Comparison of ENCODE assay signal across 9 cellular contexts in the genomic region with DNA sequence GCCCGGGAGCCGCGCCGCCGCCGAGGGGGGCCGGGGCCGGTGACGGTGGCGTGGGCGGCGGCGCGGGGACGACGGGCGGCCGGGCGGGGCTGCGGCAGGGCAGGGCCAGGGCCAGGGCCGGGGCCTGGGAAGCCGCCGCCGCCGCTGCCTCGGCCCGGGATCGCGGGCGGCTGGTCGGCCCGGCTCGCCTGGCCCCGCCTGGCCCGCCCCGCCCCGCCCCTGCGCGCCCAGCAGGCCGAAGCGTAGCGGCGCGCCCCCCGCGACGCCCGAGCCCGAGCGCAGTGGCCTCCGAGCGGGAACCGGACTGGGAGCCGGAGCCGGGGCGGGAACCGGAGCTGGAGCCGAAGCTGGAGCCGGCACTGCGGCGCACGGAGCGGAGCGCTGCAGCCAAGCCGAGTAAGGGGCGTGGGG. TPM values are rescaled to one million over a fixed set of nuclear protein-coding genes. Genes with fewer than 3 reads are reported as not detected.
DNase-seq lines count a peak whose midpoint lies in the region; ATAC-seq and TF ChIP-seq lines count a peak whose summit lies in the region.
"Had no signal": no experiment of that assay in that cellular context is flagged by ENCODE, and none has a peak within 500 bp of the region (broad histone marks: within the 10 kb centered on the region; RNA-seq: fewer than 3 reads in every experiment).

A gene with protein sequence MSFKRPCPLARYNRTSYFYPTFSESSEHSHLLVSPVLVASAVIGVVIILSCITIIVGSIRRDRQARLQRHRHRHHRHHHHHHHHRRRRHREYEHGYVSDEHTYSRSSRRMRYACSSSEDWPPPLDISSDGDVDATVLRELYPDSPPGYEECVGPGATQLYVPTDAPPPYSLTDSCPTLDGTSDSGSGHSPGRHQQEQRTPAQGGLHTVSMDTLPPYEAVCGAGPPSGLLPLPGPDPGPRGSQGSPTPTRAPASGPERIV (plus strand): TSS at position 260 of the 411 bp plus-strand sequence. CDS start 10,382 bp downstream, outside the sequence.

- peak within 1 kb of the TSS; percentile 85 for H3K4me2 ChIP-seq in neural progenitor cell

- peak in 1 of 2 experiments; percentile 50 for DNase-seq in Caco-2
- no peak for DNase-seq in Panc1 (ENCODE audit: low read depth, low spot score)
- no peak for DNase-seq in esophagus squamous epithelium (lab: John Stamatoyannopoulos, UW)
- peak; percentile 81 for DNase-seq in neural progenitor cell (ENCODE audit: low spot score)
- no peak for DNase-seq in T1000 (lab: John Stamatoyannopoulos, UW)
- DNase-seq in GF-D8 (lab: John Stamatoyannopoulos, UW), result no peak
- no peak for DNase-seq in NCI-H1048 (lab: John Stamatoyannopoulos, UW)

- H3K27me3 ChIP-seq in Caco-2 (replicated peaks; ENCODE audit: control insufficient read depth, insufficient read depth, low read length) (peaks cover 9% of the 10 kb centered on the region), Panc1 (ENCODE audit: control insufficient read depth, insufficient read depth, low read length) (peaks cover 9% of the 10 kb centered on the region), esophagus squamous epithelium (peaks cover 9 to 77% (median 11%) of the 10 kb centered on the region in 4 donors), neural progenitor cell (peaks cover 95% of the 10 kb centered on the region)

- CTCF ChIA-PET in Caco-2 (lab: Charles Lee), result no interaction called here
- CTCF ChIA-PET in Panc1 (lab: Charles Lee), result no interaction called here

- intact Hi-C loops in Caco-2 (cut with micrococcal nuclease; ENCODE audit: unreplicated experiment) (loop anchor here (5.0 kb wide), 1 partner anchor 55 kb away; no protein-coding TSS in a partner anchor), Panc1 (cut with micrococcal nuclease; ENCODE audit: unreplicated experiment) (no loop called here), esophagus squamous epithelium (cut with DNase I) (no loop called here)

- BruUV-seq in Caco-2 (replicated peaks; lab: Mats Ljungman, UMichigan) (no TSS peak), Panc1 (replicated peaks; lab: Mats Ljungman, UMichigan) (no TSS peak)

- H3K79me2 ChIP-seq in neural progenitor cell (ENCODE audit: low read depth), result no peaks in the 10 kb centered on the region

- TF ChIP-seq POLR2A in esophagus squamous epithelium (IDR thresholded peaks at IDR 0.05), result no peak

- TF ChIP-seq CTCF in Caco-2 (IDR thresholded peaks at IDR 0.05; ENCODE audit: insufficient read depth in 1 of 2, low read depth in 1 of 2, low read length in 1 of 2, severe bottlenecking in 1 of 2, unreplicated experiment in 1 of 2), result no peak
- TF ChIP-seq CTCF in Panc1 (IDR thresholded peaks at IDR 0.05), result no peak
- TF ChIP-seq CTCF in esophagus squamous epithelium (IDR thresholded peaks at IDR 0.05), result no peak
- no peak for TF ChIP-seq CTCF in neural progenitor cell (IDR thresholded peaks at IDR 0.05)

- H3K4me3 ChIP-seq in Caco-2 (ENCODE audit: low read depth, low read length) (peak within 1 kb of the TSS; percentile 44), Panc1 (ENCODE audit: low read depth in 2 of 2, low read length in 2 of 2) (peak within 1 kb of the TSS; percentile 12 to 31; a peak in 2 of 4 replicates), esophagus squamous epithelium (peak within 1 kb of the TSS; percentile 34 to 72 (median 50)), neural progenitor cell (peak within 1 kb of the TSS; percentile 64)

- H3K27me3 Mint-ChIP-seq in Caco-2 (ENCODE audit: insufficient read depth, unreplicated experiment) (peaks cover 31% of the 10 kb centered on the region), neural progenitor cell (ENCODE audit: insufficient read depth, low read depth) (peaks cover 33% of the 10 kb centered on the region)

- H3K27ac Mint-ChIP-seq in Caco-2 (ENCODE audit: unreplicated experiment), result no peak within 1 kb of the TSS
- H3K27ac Mint-ChIP-seq in neural progenitor cell, result no peak within 1 kb of the TSS

- ATAC-seq in Panc1 (peak; percentile 63), GM21529 (IDR thresholded peaks at IDR 0.05; ENCODE audit: unreplicated experiment) (no peak)

- POLR2A ChIA-PET in Caco-2 (lab: Charles Lee), result no interaction called here
- POLR2A ChIA-PET in Panc1 (lab: Charles Lee), result no interaction called here

- H4K20me1 ChIP-seq in neural progenitor cell (ENCODE audit: low read depth), result peaks cover 14% of the 10 kb centered on the region

- in situ Hi-C loops in Panc1 (cut with HindIII; ENCODE audit: low pct_unique_long_range_greater_than_20kb, low sequenced_read_pairs), result no loop called here

- H3K9me3 ChIP-seq in Caco-2, result no peaks in the 10 kb centered on the region
- H3K9me3 ChIP-seq in Panc1 (ENCODE audit: control insufficient read depth, insufficient read depth, low read depth, low read length), result no peaks in the 10 kb centered on the region
- no peaks in the 10 kb centered on the region for H3K9me3 ChIP-seq in esophagus squamous epithelium
- no peaks in the 10 kb centered on the region for H3K9me3 ChIP-seq in neural progenitor cell (ENCODE audit: low read depth)

- peaks cover 6% of the 10 kb centered on the region for H3K4me1 Mint-ChIP-seq in Caco-2 (ENCODE audit: low read depth, unreplicated experiment)
- H3K4me1 Mint-ChIP-seq in neural progenitor cell, result peaks cover 23% of the 10 kb centered on the region

- no peaks in the 10 kb centered on the region for H3K36me3 ChIP-seq in Caco-2 (ENCODE audit: control insufficient read depth, insufficient read depth, low read length)
- H3K36me3 ChIP-seq in Panc1 (ENCODE audit: control insufficient read depth, insufficient read depth, low read length), result no peaks in the 10 kb centered on the region
- H3K36me3 ChIP-seq in esophagus squamous epithelium, result no peaks in the 10 kb centered on the region
- H3K36me3 ChIP-seq in neural progenitor cell, result no peaks in the 10 kb centered on the region

- H3K36me3 Mint-ChIP-seq in Caco-2 (ENCODE audit: insufficient read depth, unreplicated experiment), result no peaks in the 10 kb centered on the region
- no peaks in the 10 kb centered on the region for H3K36me3 Mint-ChIP-seq in neural progenitor cell

- no peaks in the 10 kb centered on the region for H3K9me3 Mint-ChIP-seq in Caco-2 (ENCODE audit: unreplicated experiment)
- H3K9me3 Mint-ChIP-seq in neural progenitor cell, result no peaks in the 10 kb centered on the region

- H3K4me1 ChIP-seq in Caco-2 (no peaks in the 10 kb centered on the region), Panc1 (ENCODE audit: control insufficient read depth, insufficient read depth, low read length) (no peaks in the 10 kb centered on the region; the same call in 1 of the 2 replicates), esophagus squamous epithelium (peaks cover 10 to 28% (median 18%) of the 10 kb centered on the region in 3 donors), neural progenitor cell (peaks cover 25% of the 10 kb centered on the region)

- H3K27ac ChIP-seq in Panc1 (ENCODE audit: low read length) (no peak within 1 kb of the TSS), esophagus squamous epithelium (peak within 1 kb of the TSS in 1 of 4 donors; percentile 25), neural progenitor cell (no peak within 1 kb of the TSS)

- peak within 1 kb of the TSS; percentile 89 for H2AFZ ChIP-seq in neural progenitor cell (replicated peaks)

- no CpG with 5 or more reads among the region's 66 CpGs for WGBS in esophagus squamous epithelium, 2 donors

- no peak within 1 kb of the TSS for H3K9ac ChIP-seq in neural progenitor cell

- H3K4me3 Mint-ChIP-seq in Caco-2 (ENCODE audit: unreplicated experiment) (peak within 1 kb of the TSS; percentile 70), neural progenitor cell (peak within 1 kb of the TSS; percentile 80)

- peaks cover 32% of the 10 kb centered on the region for H3F3A ChIP-seq in neural progenitor cell (ENCODE audit: low read depth)

RNA-seq across cellular contexts. Expression of the gene that starts here (rescaled TPM):
- total RNA-seq in Caco-2 (2022), result not detected in 2 replicates
- not detected for total RNA-seq in Panc1 (2021; ENCODE audit: unreplicated experiment)
- 0.15 TPM for polyA plus RNA-seq in Panc1 (2012; ENCODE audit: insufficient read length)
- 1 to 10 TPM in 1 of 4 donors, under 1 TPM in 2, not detected in 1; 0.23 to 1.8 (median 0.76) TPM for total RNA-seq in esophagus squamous epithelium
- total RNA-seq in neural progenitor cell (ENCODE audit: low replicate concordance), result 0.32 and 0.34 TPM in 2 replicates
- total RNA-seq: HT1080 had no signal

Comparison
In these comparisons a context has a peak if more than half of its experiments do, and no peak if none do; other contexts are left out.
1. Peak in ATAC-seq and H3K4me3 ChIP-seq in Panc1; RNA of the gene not detected or under 1 TPM.
2. Peak in DNase-seq, H3K4me3 ChIP-seq and H3K4me2 ChIP-seq in neural progenitor cell; RNA of the gene not detected or under 1 TPM.